In the genomic region with DNA sequence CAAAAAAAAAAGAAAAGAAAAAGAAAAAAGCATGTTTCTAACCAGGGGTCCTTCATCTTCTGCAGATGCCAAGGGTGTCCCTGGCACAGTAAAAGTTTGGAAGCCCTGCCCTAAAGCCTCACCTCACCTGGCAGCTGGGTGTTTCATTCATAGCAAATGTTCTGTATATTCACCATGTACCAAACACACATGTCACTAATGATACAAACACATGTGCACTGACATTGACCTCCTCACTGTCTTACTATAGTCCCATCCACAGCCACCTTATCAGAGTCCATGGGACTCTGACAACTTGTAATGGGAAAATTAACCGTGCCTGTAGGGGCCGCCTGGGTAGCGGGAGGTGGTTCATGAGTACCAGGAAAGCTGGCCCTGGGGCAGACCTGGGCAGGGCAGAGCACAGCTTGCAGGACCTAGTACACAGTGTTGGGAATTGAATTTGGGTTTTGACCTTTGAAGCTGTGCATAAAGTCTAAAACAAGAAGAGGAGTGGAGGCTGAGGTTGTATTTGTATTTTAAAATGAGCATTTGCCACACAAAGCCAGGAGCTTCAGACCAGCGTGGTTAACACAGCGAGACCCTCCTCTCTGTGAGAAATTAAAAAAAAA, we compare ENCODE assay signal across 2 cellular contexts.
TF ChIP-seq lines count a peak whose summit lies in the region.

No MANE protein-coding gene starts in this region.

TF ChIP-seq in GM23338, 12 proteins besides CTCF, POLR2A, EP300 and RAD21:
- TF ChIP-seq CREB1 (CRISPR knock-in tag; IDR thresholded peaks at IDR 0.05; ENCODE audit: low read depth) (no peak), EZH2 (IDR thresholded peaks at IDR 0.05; ENCODE audit: low read depth, unreplicated experiment) (no peak), ZNF331 (CRISPR knock-in tag; IDR thresholded peaks at IDR 0.05; ENCODE audit: low read depth) (no peak)
- TF ChIP-seq, protein P1, sequence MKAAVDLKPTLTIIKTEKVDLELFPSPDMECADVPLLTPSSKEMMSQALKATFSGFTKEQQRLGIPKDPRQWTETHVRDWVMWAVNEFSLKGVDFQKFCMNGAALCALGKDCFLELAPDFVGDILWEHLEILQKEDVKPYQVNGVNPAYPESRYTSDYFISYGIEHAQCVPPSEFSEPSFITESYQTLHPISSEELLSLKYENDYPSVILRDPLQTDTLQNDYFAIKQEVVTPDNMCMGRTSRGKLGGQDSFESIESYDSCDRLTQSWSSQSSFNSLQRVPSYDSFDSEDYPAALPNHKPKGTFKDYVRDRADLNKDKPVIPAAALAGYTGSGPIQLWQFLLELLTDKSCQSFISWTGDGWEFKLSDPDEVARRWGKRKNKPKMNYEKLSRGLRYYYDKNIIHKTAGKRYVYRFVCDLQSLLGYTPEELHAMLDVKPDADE (IDR thresholded peaks at IDR 0.05) = no peak
TF ChIP-seq in GM23338: peak in this region for 0.

TF ChIP-seq in H1, 55 proteins besides CTCF, POLR2A, EP300 and RAD21:
- TF ChIP-seq, protein P2, sequence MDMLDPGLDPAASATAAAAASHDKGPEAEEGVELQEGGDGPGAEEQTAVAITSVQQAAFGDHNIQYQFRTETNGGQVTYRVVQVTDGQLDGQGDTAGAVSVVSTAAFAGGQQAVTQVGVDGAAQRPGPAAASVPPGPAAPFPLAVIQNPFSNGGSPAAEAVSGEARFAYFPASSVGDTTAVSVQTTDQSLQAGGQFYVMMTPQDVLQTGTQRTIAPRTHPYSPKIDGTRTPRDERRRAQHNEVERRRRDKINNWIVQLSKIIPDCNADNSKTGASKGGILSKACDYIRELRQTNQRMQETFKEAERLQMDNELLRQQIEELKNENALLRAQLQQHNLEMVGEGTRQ (IDR thresholded peaks at IDR 0.05; ENCODE audit: low read length) = no peak
- TF ChIP-seq RNF2 (IDR thresholded peaks at IDR 0.05; ENCODE audit: borderline replicate concordance, low read depth, low read length, missing control alignments, poor library complexity, severe bottlenecking) (no peak), TEAD4 (IDR thresholded peaks at IDR 0.05; ENCODE audit: low read depth, low read length) (no peak), HDAC2 (IDR thresholded peaks at IDR 0.05; ENCODE audit: borderline replicate concordance in 1 of 2, low read depth in 2 of 2, low read length in 2 of 2) (no peak), KDM1A (IDR thresholded peaks at IDR 0.05; ENCODE audit: borderline replicate concordance, low read length) (no peak), JUND (IDR thresholded peaks at IDR 0.05; ENCODE audit: low read length) (no peak), TBP (IDR thresholded peaks at IDR 0.05; ENCODE audit: low read depth, low read length) (no peak), BRCA1 (IDR thresholded peaks at IDR 0.05; ENCODE audit: low read depth, low read length) (no peak), POLR2AphosphoS5 (IDR thresholded peaks at IDR 0.05; ENCODE audit: low read depth, low read length) (no peak), RBBP5 (IDR thresholded peaks at IDR 0.05; ENCODE audit: borderline replicate concordance, low read depth, low read length) (no peak), SUZ12 (IDR thresholded peaks at IDR 0.05; ENCODE audit: low read length) (no peak), EZH2 (IDR thresholded peaks at IDR 0.05; ENCODE audit: low read depth, low read length, severe bottlenecking) (no peak), PHF8 (conservative IDR thresholded peaks at IDR 0.05; ENCODE audit: low read depth, low read length) (no peak), GABPA (IDR thresholded peaks at IDR 0.05; ENCODE audit: borderline replicate concordance, insufficient read depth, low read length) (no peak)
